23 cellular contexts compared by ENCODE assay signal in the genomic region with DNA sequence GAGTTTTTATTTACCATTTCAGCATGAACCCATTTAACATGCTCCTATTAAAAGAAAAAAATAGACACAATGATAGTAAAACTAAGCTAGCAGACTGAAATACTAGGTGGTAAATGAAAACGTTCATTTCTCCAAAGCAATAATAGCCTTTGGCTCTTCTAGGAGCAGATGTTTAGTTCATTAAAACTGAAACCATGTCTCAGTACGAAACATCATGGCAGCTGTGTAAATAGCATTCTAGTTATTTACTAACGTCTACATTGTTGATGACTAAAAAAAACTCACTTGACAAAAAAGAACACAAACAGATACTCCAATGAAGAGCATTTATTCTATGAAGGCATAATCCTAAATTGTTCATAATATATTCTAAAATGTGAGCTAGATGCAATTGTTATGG. TPM values are rescaled to one million over a fixed set of nuclear protein-coding genes. Genes with fewer than 3 reads are reported as not detected.
DNase-seq lines count a peak whose midpoint lies in the region; ATAC-seq and FAIRE-seq lines count a peak whose summit lies in the region.
"Had no signal": no experiment of that assay in that cellular context is flagged by ENCODE, and none has a peak within 500 bp of the region (broad histone marks: within the 10 kb centered on the region; RNA-seq: fewer than 3 reads in every experiment).

No MANE protein-coding gene starts in this region.

- no peak for FAIRE-seq in small intestine (lab: Jason Lieb, UNC)
- FAIRE-seq: K562 had no signal

- H3K27ac ChIP-seq in small intestine (ENCODE audit: low read depth in 1 of 2, low read length in 1 of 2) = no peak overlapping the region
- H3K27ac ChIP-seq: BLaER1, esophagus squamous epithelium, SJSA1, WERI-Rb-1 had no signal

- no peaks in the 10 kb centered on the region for H3K27me3 ChIP-seq in small intestine (ENCODE audit: control insufficient read depth in 2 of 2, insufficient read depth in 2 of 2, low read length in 2 of 2)
- H3K27me3 ChIP-seq: BLaER1, esophagus squamous epithelium, SJSA1 had no signal

- 59 to 66% (median 64%) methylated on average over 3 of the region's 3 CpGs for WGBS in small intestine, 3 donors

- ATAC-seq in HG02763 (IDR thresholded peaks at IDR 0.05; ENCODE audit: unreplicated experiment) (no peak), HG03135 (IDR thresholded peaks at IDR 0.05; ENCODE audit: unreplicated experiment) (no peak)
- ATAC-seq: K562, Panc1 had no signal

- H3K4me3 ChIP-seq in small intestine (ENCODE audit: low read depth in 1 of 2, low read length in 2 of 2) = no peak overlapping the region
- H3K4me3 ChIP-seq: BLaER1, esophagus squamous epithelium, K562, SJSA1 had no signal

- DNase-seq in DMS53 treated with DMSO at 0.1 percent for 48 hours (lab: John Stamatoyannopoulos, UW; ENCODE audit: unreplicated experiment) = peak; percentile 93
- DNase-seq in NCI-H1105 (lab: John Stamatoyannopoulos, UW) = peak; percentile 89
- peak; percentile 1 for DNase-seq in NCI-H2107 (lab: John Stamatoyannopoulos, UW)
- peak; percentile 90 for DNase-seq in NCI-H774 (lab: John Stamatoyannopoulos, UW)
- no peak for DNase-seq in inferior parietal cortex (ENCODE audit: extremely low spot score)
- DNase-seq in small intestine = no peak
- DNase-seq: activated effector memory CD4-positive, alpha-beta T cell treated with anti-CD3 and anti-CD28 coated beads, Interleukin-2, amount 50 U/mL, for 16 hours; effector memory CD4-positive, alpha-beta T cell; esophagus squamous epithelium; kidney glomerular epithelial cell; mammary epithelial cell; MV-4-11; naive B cell; NCI-H82; stimulated activated CD4-positive, alpha-beta T cell treated with anti-CD3 and anti-CD28 coated beads, Interleukin-12 subunit alpha, Interleukin-12 subunit beta, amount 100 ng/mL, for 4 hours; stimulated activated CD8-positive, alpha-beta memory T cell treated with anti-CD3 and anti-CD28 coated beads, Interleukin-4, amount 100 ng/mL, for 48 hours; WERI-Rb-1 had no signal

- peaks cover 3 to 10% of the 10 kb centered on the region in 2 donors for H3K36me3 ChIP-seq in small intestine (ENCODE audit: control insufficient read depth in 2 of 2, insufficient read depth in 2 of 2, low read length in 2 of 2)

- H3K9me3 ChIP-seq in small intestine (ENCODE audit: control insufficient read depth, low read depth) = no peaks in the 10 kb centered on the region
- H3K9me3 ChIP-seq: BLaER1, esophagus squamous epithelium, SJSA1 had no signal

- no peaks in the 10 kb centered on the region for H3K4me1 ChIP-seq in small intestine (ENCODE audit: control insufficient read depth in 2 of 2, insufficient read depth in 1 of 2, low read depth in 1 of 2, low read length in 1 of 2)
- H3K4me1 ChIP-seq: BLaER1, esophagus squamous epithelium, SJSA1 had no signal

RNA-seq across cellular contexts. Expression of gene RECQL, which starts 17.9 kb away (rescaled TPM):
- 10 to 100 TPM in 1 of 3 donors, 1 to 10 TPM in 2; 5.7 to 14.9 (median 7.8) TPM for polyA plus RNA-seq in small intestine

RNA-seq across cellular contexts. Expression of gene GOLT1B, which starts 18.1 kb away (rescaled TPM):
- polyA plus RNA-seq in small intestine = 10 to 100 TPM in 2 of 3 donors, 1 to 10 TPM in 1; 9.4 to 14.4 (median 11.3) TPM

RNA-seq across cellular contexts. Expression of gene SPX, which starts 42.6 kb away (rescaled TPM):
- polyA plus RNA-seq in small intestine = under 1 TPM in 1 of 3 donors, not detected in 2; 0.28 TPM

RNA-seq across cellular contexts. Expression of gene PYROXD1, which starts 46.1 kb away (rescaled TPM):
- 10 to 100 TPM; 18.0 to 29.3 (median 25.9) TPM for polyA plus RNA-seq in small intestine

Comparison
In these comparisons a context has a peak if more than half of its experiments do, and no peak if none do; other contexts are left out.
1. DNase-seq: peak in DMS53 treated with DMSO at 0.1 percent for 48 hours (single experiment), NCI-H1105 (single experiment), NCI-H2107 (single experiment) and NCI-H774 (single experiment); none in inferior parietal cortex (single experiment) and small intestine (single experiment).